ENCODE assay signal across 1 cellular context in genomic region chr2:77862120-77862519, GRCh38.
A peak's percentile ranks its signal among the peaks of the same experiment; 100 is the strongest.
TF ChIP-seq lines count a peak whose summit lies in the region.

No MANE protein-coding gene starts in this region.

TF ChIP-seq in GM23338, 12 proteins besides CTCF, POLR2A, EP300 and RAD21:
- TF ChIP-seq ZNF462 (CRISPR knock-in tag; IDR thresholded peaks at IDR 0.05) (peak; percentile 53; the same call in 1 of the 2 replicates), NANOG (IDR thresholded peaks at IDR 0.05; ENCODE audit: borderline replicate concordance) (no peak)
TF ChIP-seq in GM23338: peak in this region for 1.
